ENCODE assay signal across 8 cellular contexts in genomic region chr7:149090397-149091195, GRCh38. TPM values are rescaled to one million over a fixed set of nuclear protein-coding genes. Genes with fewer than 3 reads are reported as not detected.
A peak's percentile ranks its signal among the peaks of the same experiment; 100 is the strongest.
DNase-seq lines count a peak whose midpoint lies in the region; ATAC-seq and TF ChIP-seq lines count a peak whose summit lies in the region.

TSS of gene ZNF786 (minus strand) at chr7:149090718. CDS start at chr7:149090640, 78 bp downstream.

- H3K27me3 ChIP-seq in upper lobe of left lung: no peaks in the 10 kb centered on the region

- peak in 3 of 4 donors; percentile 45 to 93 (median 64) for TF ChIP-seq POLR2A in upper lobe of left lung (IDR thresholded peaks at IDR 0.05)

- DNase-seq in NCI-H1092 treated with DMSO at 0.1 percent for 48 hours (lab: John Stamatoyannopoulos, UW) (peak; percentile 95), SKM-1 treated with dmso at 0.1 percent for 144 hours (lab: John Stamatoyannopoulos, UW; ENCODE audit: unreplicated experiment) (peak; percentile 52), cardiac septum (ENCODE audit: low spot score) (peak; percentile 95), posterior cingulate gyrus (peak; percentile 75 to 97 (median 82)), upper lobe of left lung (peak; percentile 90 to 97)
- DNase-seq in activated naive CD8-positive, alpha-beta T cell treated with anti-CD3 and anti-CD28 coated beads, Interleukin-2, amount 10 ng/mL, durations not matched to agents 7 days and 5 days: peak; percentile 92

- H3K27ac Mint-ChIP-seq in activated naive CD8-positive, alpha-beta T cell treated with anti-CD3 and anti-CD28 coated beads, Interleukin-2, amount 10 ng/mL, durations not matched to agents 7 days and 5 days: peak within 1 kb of the TSS; percentile 99

- no peaks in the 10 kb centered on the region for H3K36me3 ChIP-seq in upper lobe of left lung

- peaks cover 9% of the 10 kb centered on the region for H3K36me3 Mint-ChIP-seq in activated naive CD8-positive, alpha-beta T cell treated with anti-CD3 and anti-CD28 coated beads, Interleukin-2, amount 10 ng/mL, durations not matched to agents 7 days and 5 days

- TF ChIP-seq CTCF in GM12873 (IDR thresholded peaks at IDR 0.05; ENCODE audit: insufficient read depth, low read depth, low read length, missing control alignments): peak; percentile 85
- TF ChIP-seq CTCF in upper lobe of left lung (IDR thresholded peaks at IDR 0.05): peak; percentile 94 to 98 (median 96)

- peaks cover 3% of the 10 kb centered on the region for H3K9me3 Mint-ChIP-seq in activated naive CD8-positive, alpha-beta T cell treated with anti-CD3 and anti-CD28 coated beads, Interleukin-2, amount 10 ng/mL, durations not matched to agents 7 days and 5 days

- H3K4me3 Mint-ChIP-seq in activated naive CD8-positive, alpha-beta T cell treated with anti-CD3 and anti-CD28 coated beads, Interleukin-2, amount 10 ng/mL, durations not matched to agents 7 days and 5 days: peak within 1 kb of the TSS; percentile 100

- H3K4me3 ChIP-seq in upper lobe of left lung: peak within 1 kb of the TSS; percentile 78 to 97 (median 90)

- H3K27me3 Mint-ChIP-seq in activated naive CD8-positive, alpha-beta T cell treated with anti-CD3 and anti-CD28 coated beads, Interleukin-2, amount 10 ng/mL, durations not matched to agents 7 days and 5 days: no peaks in the 10 kb centered on the region

- no peaks in the 10 kb centered on the region for H3K9me3 ChIP-seq in upper lobe of left lung

- H3K27ac ChIP-seq in upper lobe of left lung: peak within 1 kb of the TSS; percentile 93 to 98 (median 95)

- H3K4me1 Mint-ChIP-seq in activated naive CD8-positive, alpha-beta T cell treated with anti-CD3 and anti-CD28 coated beads, Interleukin-2, amount 10 ng/mL, durations not matched to agents 7 days and 5 days: peaks cover 6% of the 10 kb centered on the region

- WGBS in upper lobe of left lung, 2 donors: 0% methylated on average over 30 to 56 of the region's 77 CpGs

- peak in 1 of 4 donors; percentile 0 for TF ChIP-seq EP300 in upper lobe of left lung (IDR thresholded peaks at IDR 0.05)

- peaks cover 7 to 18% (median 11%) of the 10 kb centered on the region in 4 donors for H3K4me1 ChIP-seq in upper lobe of left lung

- intact Hi-C loops in cardiac septum (cut with DNase I): loop anchor here (1.0 to 5.0 kb wide), 6 partner anchors 25 to 393 kb away; partner anchors contain the start of genes CUL1, PDIA4, ZNF398 and ZNF425
- intact Hi-C loops in posterior cingulate gyrus (cut with DNase I): loop anchor here (1.0 to 10.0 kb wide), 5 partner anchors 25 to 586 kb away; partner anchors contain the start of genes PDIA4 and ZNF425

- POLR2A ChIA-PET in activated naive CD8-positive, alpha-beta T cell treated with anti-CD3 and anti-CD28 coated beads, Interleukin-2, amount 10 ng/mL, durations not matched to agents 7 days and 5 days (lab: Charles Lee): interaction anchor here (1.0 kb wide), 1 partner anchor 25 kb away, joined by 4 read pairs; no protein-coding TSS in a partner anchor

- ATAC-seq in HG02642 (IDR thresholded peaks at IDR 0.05; ENCODE audit: poor library complexity, unreplicated experiment) (peak; percentile 86), upper lobe of left lung (ENCODE audit: low FRiP score in 2 of 2) (peak; percentile 98 to 99)
- ATAC-seq in activated naive CD8-positive, alpha-beta T cell treated with anti-CD3 and anti-CD28 coated beads, Interleukin-2, amount 10 ng/mL, durations not matched to agents 7 days and 5 days (ENCODE audit: low read depth): peak; percentile 87

RNA-seq across cellular contexts. Expression of gene ZNF786, which starts in this region (rescaled TPM):
- 10 to 100 TPM in 1 of 2 experiments, 1 to 10 TPM in 1; 9.5 to 10.3 TPM for total RNA-seq in activated naive CD8-positive, alpha-beta T cell treated with anti-CD3 and anti-CD28 coated beads, Interleukin-2, amount 10 ng/mL, durations not matched to agents 7 days and 5 days
- 3.0 TPM for total RNA-seq in cardiac septum
- 1 to 10 TPM; 1.7 to 9.0 (median 7.6) TPM for total RNA-seq in upper lobe of left lung

Comparison
In these comparisons a context has a peak if more than half of its experiments do, and no peak if none do; other contexts are left out.
1. Peak in every context shown above with its lines: DNase-seq, ATAC-seq, H3K4me3 ChIP-seq and H3K27ac ChIP-seq.